Comparison of ENCODE assay signal across 8 cellular contexts in the genomic region with DNA sequence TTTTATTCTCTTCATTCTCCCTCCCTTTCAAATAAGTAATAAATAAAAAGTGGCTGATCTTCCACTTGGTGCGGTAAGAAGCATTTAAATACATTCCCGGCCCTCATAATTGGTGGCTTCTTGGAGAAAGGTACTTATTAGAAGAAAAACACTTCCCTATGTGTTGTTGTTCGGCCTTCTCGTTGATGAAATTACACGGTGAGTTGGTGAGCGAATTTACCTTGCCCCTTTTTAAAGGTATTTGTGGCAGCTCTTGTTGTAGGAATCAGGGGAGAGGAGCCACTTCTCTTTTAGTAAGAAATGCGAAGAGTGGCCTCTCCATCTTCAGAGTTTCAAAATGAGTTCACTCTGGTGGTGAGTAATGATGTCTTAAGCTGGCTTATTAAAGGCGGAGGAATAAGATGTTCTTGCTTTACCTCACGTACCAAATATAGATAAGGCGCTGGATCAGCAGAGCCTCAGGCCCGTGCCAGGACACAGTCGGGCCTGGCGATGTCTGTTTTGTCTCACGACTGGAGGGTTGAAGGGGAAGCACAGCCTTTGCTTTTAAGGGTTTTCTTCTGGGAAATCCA.
DNase-seq lines count a peak whose midpoint lies in the region; ATAC-seq and TF ChIP-seq lines count a peak whose summit lies in the region.

No MANE protein-coding gene starts in this region.

- WGBS in lung, 2 donors = 51 to 55% methylated on average over 14 of the region's 14 CpGs

- H3K36me3 Mint-ChIP-seq in activated T-helper 1 cell treated with anti-CD3 and anti-CD28 coated beads, Interleukin-12 subunit alpha, Interleukin-12 subunit beta, Interleukin-2, Interleukin-4 antibody, amounts not matched to agents 30 ng/mL and 10 ng/mL and 1 ng/mL, durations not matched to agents 14 hours and 24 hours and 36 hours (ENCODE audit: low read depth) = no peaks in the 10 kb centered on the region

- no peak overlapping the region for H3K4me3 ChIP-seq in BJ (ENCODE audit: low read depth, low read length)
- H3K4me3 ChIP-seq in lung = no peak overlapping the region

- H3K4me1 ChIP-seq in lung (ENCODE audit: control insufficient read depth in 2 of 2, insufficient read depth in 2 of 2, low read length in 2 of 2) = peaks cover 16 to 19% of the 10 kb centered on the region in 2 donors

- no peaks in the 10 kb centered on the region for H3K9me3 Mint-ChIP-seq in activated T-helper 1 cell treated with anti-CD3 and anti-CD28 coated beads, Interleukin-12 subunit alpha, Interleukin-12 subunit beta, Interleukin-2, Interleukin-4 antibody, amounts not matched to agents 30 ng/mL and 10 ng/mL and 1 ng/mL, durations not matched to agents 14 hours and 24 hours and 36 hours

- peak overlapping the region in 1 of 2 donors; percentile 95 for H3K27ac ChIP-seq in lung (ENCODE audit: low read depth in 1 of 2, low read length in 1 of 2)

- no peak for TF ChIP-seq CTCF in BJ (IDR thresholded peaks at IDR 0.05; ENCODE audit: insufficient read depth, low read depth, low read length)
- TF ChIP-seq CTCF in lung (IDR thresholded peaks at IDR 0.05; ENCODE audit: control extremely low read depth, extremely low read depth) = no peak

- CTCF ChIA-PET in BJ (lab: Yijun Ruan, JAX) = no interaction called here

- H3K36me3 ChIP-seq in BJ (ENCODE audit: control insufficient read depth, insufficient read depth, low read length) = no peaks in the 10 kb centered on the region
- H3K36me3 ChIP-seq in lung (ENCODE audit: control insufficient read depth in 2 of 2, insufficient read depth in 2 of 2, low read length in 2 of 2) = no peaks in the 10 kb centered on the region

- H3K4me3 Mint-ChIP-seq in activated T-helper 1 cell treated with anti-CD3 and anti-CD28 coated beads, Interleukin-12 subunit alpha, Interleukin-12 subunit beta, Interleukin-2, Interleukin-4 antibody, amounts not matched to agents 30 ng/mL and 10 ng/mL and 1 ng/mL, durations not matched to agents 14 hours and 24 hours and 36 hours = no peak overlapping the region

- POLR2A ChIA-PET in BJ (lab: Charles Lee) = no interaction called here

- DNase-seq in BJ (ENCODE audit: low read depth) = peak; percentile 37
- DNase-seq in activated T-helper 1 cell treated with anti-CD3 and anti-CD28 coated beads, Interleukin-12 subunit alpha, Interleukin-12 subunit beta, Interleukin-2, Interleukin-4 antibody, amounts not matched to agents 30 ng/mL and 10 ng/mL and 1 ng/mL, durations not matched to agents 14 hours and 24 hours and 36 hours (ENCODE audit: low spot score) = no peak
- DNase-seq in lung (ENCODE audit: low spot score) = no peak
- no peak for DNase-seq in activated CD8-positive, alpha-beta memory T cell treated with anti-CD3 and anti-CD28 coated beads for 24 hours
- no peak for DNase-seq in inferior parietal cortex (ENCODE audit: extremely low spot score)

- no peaks in the 10 kb centered on the region for H3K9me3 ChIP-seq in lung (ENCODE audit: control insufficient read depth in 2 of 2, insufficient read depth in 1 of 2, low read length in 1 of 2)

- peak; percentile 64 for ATAC-seq in GM21723 (IDR thresholded peaks at IDR 0.05; ENCODE audit: unreplicated experiment)
- peak; percentile 77 for ATAC-seq in lung (ENCODE audit: insufficient read depth, low FRiP score)
- no peak for ATAC-seq in HG03196 (IDR thresholded peaks at IDR 0.05; ENCODE audit: unreplicated experiment)
- no peak for ATAC-seq in GM19463 (IDR thresholded peaks at IDR 0.05; ENCODE audit: unreplicated experiment)

- H3K4me1 Mint-ChIP-seq in activated T-helper 1 cell treated with anti-CD3 and anti-CD28 coated beads, Interleukin-12 subunit alpha, Interleukin-12 subunit beta, Interleukin-2, Interleukin-4 antibody, amounts not matched to agents 30 ng/mL and 10 ng/mL and 1 ng/mL, durations not matched to agents 14 hours and 24 hours and 36 hours (ENCODE audit: low read depth) = peaks cover 10% of the 10 kb centered on the region

- intact Hi-C loops in activated T-helper 1 cell treated with anti-CD3 and anti-CD28 coated beads, Interleukin-12 subunit alpha, Interleukin-12 subunit beta, Interleukin-2, Interleukin-4 antibody, amounts not matched to agents 30 ng/mL and 10 ng/mL and 1 ng/mL, durations not matched to agents 14 hours and 24 hours and 36 hours (cut with micrococcal nuclease) = no loop called here

- H3K27ac Mint-ChIP-seq in activated T-helper 1 cell treated with anti-CD3 and anti-CD28 coated beads, Interleukin-12 subunit alpha, Interleukin-12 subunit beta, Interleukin-2, Interleukin-4 antibody, amounts not matched to agents 30 ng/mL and 10 ng/mL and 1 ng/mL, durations not matched to agents 14 hours and 24 hours and 36 hours = peak overlapping the region; percentile 8

- H3K27me3 ChIP-seq in BJ (ENCODE audit: control insufficient read depth, insufficient read depth, low read length) = no peaks in the 10 kb centered on the region
- H3K27me3 ChIP-seq in lung (ENCODE audit: control insufficient read depth, insufficient read depth) = no peaks in the 10 kb centered on the region

- no peaks in the 10 kb centered on the region for H3K27me3 Mint-ChIP-seq in activated T-helper 1 cell treated with anti-CD3 and anti-CD28 coated beads, Interleukin-12 subunit alpha, Interleukin-12 subunit beta, Interleukin-2, Interleukin-4 antibody, amounts not matched to agents 30 ng/mL and 10 ng/mL and 1 ng/mL, durations not matched to agents 14 hours and 24 hours and 36 hours (ENCODE audit: insufficient read depth)

Comparison
In these comparisons a context has a peak if more than half of its experiments do, and no peak if none do; other contexts are left out.
1. ATAC-seq: peak in GM21723 (single experiment) and lung (single experiment); none in HG03196 (single experiment) and GM19463 (single experiment).